ENCODE assay signal across 14 cellular contexts in the genomic region with DNA sequence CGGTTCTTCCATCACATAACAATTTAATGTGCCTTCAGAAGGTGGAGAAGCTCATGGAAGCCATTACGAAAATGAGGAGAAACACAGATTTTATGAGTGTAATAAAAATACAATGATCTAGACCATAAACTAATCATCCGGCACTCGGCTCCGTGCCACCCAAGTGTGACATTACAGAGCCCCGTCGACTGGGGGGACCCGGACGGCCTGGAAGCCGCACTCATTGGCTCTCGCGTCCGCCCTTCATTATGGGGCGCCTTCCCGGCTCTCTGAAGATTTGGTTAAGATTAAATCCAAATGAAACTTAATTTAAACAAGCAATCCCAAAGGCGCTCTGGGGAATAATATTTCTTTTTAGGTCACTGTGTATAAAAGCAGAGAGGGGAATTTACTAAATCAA.
A peak's percentile ranks its signal among the peaks of the same experiment; 100 is the strongest.
DNase-seq lines count a peak whose midpoint lies in the region; TF ChIP-seq lines count a peak whose summit lies in the region.
"Had no signal": no experiment of that assay in that cellular context is flagged by ENCODE, and none has a peak within 500 bp of the region (broad histone marks: within the 10 kb centered on the region; RNA-seq: fewer than 3 reads in every experiment).

No MANE protein-coding gene starts in this region.

- H3K27ac ChIP-seq in transverse colon: no peak overlapping the region
- H3K27ac ChIP-seq: BLaER1 treated with 17β-estradiol and CSF1 and Interleukin-3, amounts not matched to agents 10 nM and 100 nM had no signal

- H3K27ac Mint-ChIP-seq in brain: peak overlapping the region in 3 of 5 experiments; percentile 21 to 89 (median 75)
- H3K27ac Mint-ChIP-seq: CD4-positive, alpha-beta memory T cell; IgD-negative memory B cell had no signal

- H3K9me3 ChIP-seq in transverse colon: no peaks in the 10 kb centered on the region

- TF ChIP-seq CTCF in brain (conservative IDR thresholded peaks at IDR 0.05) (no peak), transverse colon (IDR thresholded peaks at IDR 0.05) (no peak), GM13976 (IDR thresholded peaks at IDR 0.05; ENCODE audit: borderline replicate concordance, control extremely low read depth, extremely low read depth, insufficient read depth, missing control alignments) (no peak)

- in situ Hi-C loops in transverse colon (cut with MboI; ENCODE audit: low pct_ligation_motif_present in 1 of 4, low pct_unique_long_range_greater_than_20kb in 1 of 4, low sequenced_read_pairs in 3 of 4) (no loop called here), GM13976 (cut with MboI; ENCODE audit: low sequenced_read_pairs, unreplicated experiment) (no loop called here)

- intact Hi-C loops in transverse colon (cut with DNase I; ENCODE audit: low total_unique reads): no loop called here

- H3K27me3 Mint-ChIP-seq in brain: peaks cover 6% of the 10 kb centered on the region

- POLR2A ChIA-PET in HEK293T (lab: Yijun Ruan, JAX): no interaction called here

- DNase-seq in HEK293T (ENCODE audit: extremely low spot score) (no peak), left kidney (ENCODE audit: low read depth, low spot score) (peak; percentile 27), transverse colon (peak; percentile 57), NCI-H345 treated with DMSO at 0.1 percent for 48 hours (lab: John Stamatoyannopoulos, UW; ENCODE audit: unreplicated experiment) (no peak), CD1c-positive myeloid dendritic cell (ENCODE audit: extremely low spot score) (no peak), GM13976 (ENCODE audit: low spot score) (no peak)
- DNase-seq: ACHN; CD4-positive, alpha-beta memory T cell; DMS153; DND-41; GF-D8 had no signal

- WGBS in transverse colon (ENCODE audit: low coverage in 1 of 2), 2 donors: 35 to 36% methylated on average over 7 to 16 of the region's 16 CpGs

- no peak for TF ChIP-seq EP300 in transverse colon (IDR thresholded peaks at IDR 0.05; ENCODE audit: low read depth)

- peaks cover 45% of the 10 kb centered on the region for H3K36me3 Mint-ChIP-seq in brain
- H3K36me3 Mint-ChIP-seq: CD4-positive, alpha-beta memory T cell; IgD-negative memory B cell had no signal

- CTCF ChIA-PET in HEK293T (lab: Yijun Ruan, JAX): no interaction called here

- no peaks in the 10 kb centered on the region for H3K36me3 ChIP-seq in transverse colon
- H3K36me3 ChIP-seq: BLaER1 treated with 17β-estradiol and CSF1 and Interleukin-3, amounts not matched to agents 10 nM and 100 nM had no signal

- H3K4me3 ChIP-seq in transverse colon: peak overlapping the region in 1 of 4 donors; percentile 6
- H3K4me3 ChIP-seq: BLaER1 treated with 17β-estradiol and CSF1 and Interleukin-3, amounts not matched to agents 10 nM and 100 nM had no signal

- H3K4me1 ChIP-seq in transverse colon: peaks cover 0 to 17% (median 7%) of the 10 kb centered on the region in 4 donors

- H3K9me3 Mint-ChIP-seq in brain: peaks cover 0 to 92% (median 0%) of the 10 kb centered on the region in 5 experiments
- H3K9me3 Mint-ChIP-seq: CD4-positive, alpha-beta memory T cell had no signal

- H3K4me1 Mint-ChIP-seq in brain: peaks cover 78% of the 10 kb centered on the region

- TF ChIP-seq POLR2A in transverse colon (IDR thresholded peaks at IDR 0.05): no peak

- H3K4me3 Mint-ChIP-seq in brain: no peak overlapping the region
- H3K4me3 Mint-ChIP-seq: CD4-positive, alpha-beta memory T cell; IgD-negative memory B cell had no signal

- peaks cover 17% of the 10 kb centered on the region for H3K27me3 ChIP-seq in transverse colon

TF ChIP-seq in HEK293T, 16 proteins besides CTCF, POLR2A, EP300 and RAD21:
- TF ChIP-seq TARDBP (IDR thresholded peaks at IDR 0.05): no peak
- TF ChIP-seq, protein P1, sequence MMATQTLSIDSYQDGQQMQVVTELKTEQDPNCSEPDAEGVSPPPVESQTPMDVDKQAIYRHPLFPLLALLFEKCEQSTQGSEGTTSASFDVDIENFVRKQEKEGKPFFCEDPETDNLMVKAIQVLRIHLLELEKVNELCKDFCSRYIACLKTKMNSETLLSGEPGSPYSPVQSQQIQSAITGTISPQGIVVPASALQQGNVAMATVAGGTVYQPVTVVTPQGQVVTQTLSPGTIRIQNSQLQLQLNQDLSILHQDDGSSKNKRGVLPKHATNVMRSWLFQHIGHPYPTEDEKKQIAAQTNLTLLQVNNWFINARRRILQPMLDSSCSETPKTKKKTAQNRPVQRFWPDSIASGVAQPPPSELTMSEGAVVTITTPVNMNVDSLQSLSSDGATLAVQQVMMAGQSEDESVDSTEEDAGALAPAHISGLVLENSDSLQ (IDR thresholded peaks at IDR 0.05): 0 out of 2 replicates have a peak, but pooled peaks have one; percentile 25
- TF ChIP-seq FOXM1 (IDR thresholded peaks at IDR 0.05; ENCODE audit: borderline replicate concordance): no peak
- TF ChIP-seq HDGF (IDR thresholded peaks at IDR 0.05; ENCODE audit: borderline replicate concordance): no peak

Comparison
In these comparisons a context has a peak if more than half of its experiments do, and no peak if none do; other contexts are left out.
1. DNase-seq: peak in left kidney (single experiment) and transverse colon (single experiment); none in HEK293T (single experiment), NCI-H345 treated with DMSO at 0.1 percent for 48 hours (single experiment), CD1c-positive myeloid dendritic cell (single experiment) and GM13976 (single experiment).